10 cellular contexts compared by ENCODE assay signal in genomic region chr1:162690672-162691434, GRCh38. TPM values are rescaled to one million over a fixed set of nuclear protein-coding genes. Genes with fewer than 3 reads are reported as not detected.
DNase-seq lines count a peak whose midpoint lies in the region; ATAC-seq and TF ChIP-seq lines count a peak whose summit lies in the region.
"Had no signal": no experiment of that assay in that cellular context is flagged by ENCODE, and none has a peak within 500 bp of the region (broad histone marks: within the 10 kb centered on the region; RNA-seq: fewer than 3 reads in every experiment).

No MANE protein-coding gene starts in this region.

- no peak for TF ChIP-seq CTCF in vagina (IDR thresholded peaks at IDR 0.05)
- TF ChIP-seq CTCF in progenitor cell of endocrine pancreas (IDR thresholded peaks at IDR 0.05; ENCODE audit: unreplicated experiment): no peak

- no peaks in the 10 kb centered on the region for H3K36me3 ChIP-seq in vagina

- peaks cover 64% of the 10 kb centered on the region for H3K4me1 ChIP-seq in vagina
- H3K4me1 ChIP-seq: Caco-2, parathyroid adenoma had no signal

- peaks cover 11% of the 10 kb centered on the region for H3K27me3 Mint-ChIP-seq in activated naive CD8-positive, alpha-beta T cell treated with anti-CD3 and anti-CD28 coated beads, Interleukin-2, amount 50 U/mL, for 24 hours
- peaks cover 8% of the 10 kb centered on the region for H3K27me3 Mint-ChIP-seq in activated naive CD8-positive, alpha-beta T cell treated with anti-CD3 and anti-CD28 coated beads for 36 hours
- peaks cover 10% of the 10 kb centered on the region for H3K27me3 Mint-ChIP-seq in stimulated activated memory B cell treated with anti-CD40 and anti-IgM and Interleukin-4, amounts not matched to agents 10 μg/mL and 1 μg/mL and 100 μg/mL, for 72 hours
- H3K27me3 Mint-ChIP-seq in progenitor cell of endocrine pancreas: no peaks in the 10 kb centered on the region

- no peaks in the 10 kb centered on the region for H3K9me3 Mint-ChIP-seq in activated naive CD8-positive, alpha-beta T cell treated with anti-CD3 and anti-CD28 coated beads, Interleukin-2, amount 50 U/mL, for 24 hours
- no peaks in the 10 kb centered on the region for H3K9me3 Mint-ChIP-seq in activated naive CD8-positive, alpha-beta T cell treated with anti-CD3 and anti-CD28 coated beads for 36 hours
- H3K9me3 Mint-ChIP-seq in stimulated activated memory B cell treated with anti-CD40 and anti-IgM and Interleukin-4, amounts not matched to agents 10 μg/mL and 1 μg/mL and 100 μg/mL, for 72 hours: no peaks in the 10 kb centered on the region
- no peaks in the 10 kb centered on the region for H3K9me3 Mint-ChIP-seq in progenitor cell of endocrine pancreas (ENCODE audit: low read depth)

- H3K9me3 ChIP-seq in vagina: no peaks in the 10 kb centered on the region
- H3K9me3 ChIP-seq: Caco-2 had no signal

- ATAC-seq in activated naive CD8-positive, alpha-beta T cell treated with anti-CD3 and anti-CD28 coated beads, Interleukin-2, amount 50 U/mL, for 24 hours: peak; percentile 53
- ATAC-seq in stimulated activated memory B cell treated with anti-CD40 and anti-IgM and Interleukin-4, amounts not matched to agents 10 μg/mL and 1 μg/mL and 100 μg/mL, for 72 hours: no peak

- no peak for DNase-seq in activated naive CD8-positive, alpha-beta T cell treated with anti-CD3 and anti-CD28 coated beads, Interleukin-2, amount 50 U/mL, for 24 hours
- no peak for DNase-seq in activated naive CD8-positive, alpha-beta T cell treated with anti-CD3 and anti-CD28 coated beads for 36 hours
- peak; percentile 22 for DNase-seq in brain pericyte (ENCODE audit: low read depth, low spot score)
- peak; percentile 60 for DNase-seq in kidney tubule cell (ENCODE audit: low spot score)
- no peak for DNase-seq in vagina (ENCODE audit: extremely low spot score in 2 of 2)
- DNase-seq in mesenteric fat pad (ENCODE audit: low spot score): no peak
- no peak for DNase-seq in progenitor cell of endocrine pancreas (ENCODE audit: low spot score, unreplicated experiment)

- peak overlapping the region; percentile 80 for H3K27ac ChIP-seq in vagina
- H3K27ac ChIP-seq: parathyroid adenoma had no signal

- intact Hi-C loops in vagina (cut with DNase I): no loop called here

- TF ChIP-seq POLR2A in vagina (IDR thresholded peaks at IDR 0.05): no peak

- H3K36me3 Mint-ChIP-seq in activated naive CD8-positive, alpha-beta T cell treated with anti-CD3 and anti-CD28 coated beads, Interleukin-2, amount 50 U/mL, for 24 hours (ENCODE audit: low read depth): no peaks in the 10 kb centered on the region
- no peaks in the 10 kb centered on the region for H3K36me3 Mint-ChIP-seq in activated naive CD8-positive, alpha-beta T cell treated with anti-CD3 and anti-CD28 coated beads for 36 hours
- no peaks in the 10 kb centered on the region for H3K36me3 Mint-ChIP-seq in stimulated activated memory B cell treated with anti-CD40 and anti-IgM and Interleukin-4, amounts not matched to agents 10 μg/mL and 1 μg/mL and 100 μg/mL, for 72 hours
- no peaks in the 10 kb centered on the region for H3K36me3 Mint-ChIP-seq in progenitor cell of endocrine pancreas (ENCODE audit: insufficient read depth)

- no peak overlapping the region for H3K27ac Mint-ChIP-seq in activated naive CD8-positive, alpha-beta T cell treated with anti-CD3 and anti-CD28 coated beads, Interleukin-2, amount 50 U/mL, for 24 hours
- H3K27ac Mint-ChIP-seq in activated naive CD8-positive, alpha-beta T cell treated with anti-CD3 and anti-CD28 coated beads for 36 hours: no peak overlapping the region
- H3K27ac Mint-ChIP-seq in stimulated activated memory B cell treated with anti-CD40 and anti-IgM and Interleukin-4, amounts not matched to agents 10 μg/mL and 1 μg/mL and 100 μg/mL, for 72 hours: no peak overlapping the region
- H3K27ac Mint-ChIP-seq in progenitor cell of endocrine pancreas: no peak overlapping the region

- H3K27me3 ChIP-seq in vagina: no peaks in the 10 kb centered on the region

- H3K4me3 ChIP-seq in vagina: no peak overlapping the region

- H3K4me3 Mint-ChIP-seq in activated naive CD8-positive, alpha-beta T cell treated with anti-CD3 and anti-CD28 coated beads, Interleukin-2, amount 50 U/mL, for 24 hours: no peak overlapping the region
- no peak overlapping the region for H3K4me3 Mint-ChIP-seq in activated naive CD8-positive, alpha-beta T cell treated with anti-CD3 and anti-CD28 coated beads for 36 hours
- H3K4me3 Mint-ChIP-seq in stimulated activated memory B cell treated with anti-CD40 and anti-IgM and Interleukin-4, amounts not matched to agents 10 μg/mL and 1 μg/mL and 100 μg/mL, for 72 hours: no peak overlapping the region
- H3K4me3 Mint-ChIP-seq in progenitor cell of endocrine pancreas (ENCODE audit: low read depth): no peak overlapping the region

- peaks cover 5% of the 10 kb centered on the region for H3K4me1 Mint-ChIP-seq in activated naive CD8-positive, alpha-beta T cell treated with anti-CD3 and anti-CD28 coated beads, Interleukin-2, amount 50 U/mL, for 24 hours
- H3K4me1 Mint-ChIP-seq in activated naive CD8-positive, alpha-beta T cell treated with anti-CD3 and anti-CD28 coated beads for 36 hours: peaks cover 3% of the 10 kb centered on the region
- H3K4me1 Mint-ChIP-seq in stimulated activated memory B cell treated with anti-CD40 and anti-IgM and Interleukin-4, amounts not matched to agents 10 μg/mL and 1 μg/mL and 100 μg/mL, for 72 hours: peaks cover 12% of the 10 kb centered on the region
- peaks cover 13% of the 10 kb centered on the region for H3K4me1 Mint-ChIP-seq in progenitor cell of endocrine pancreas (ENCODE audit: low read depth)

RNA-seq across cellular contexts. Expression of gene DDR2, which starts 58.6 kb away (rescaled TPM):
- under 1 TPM; 0.19 to 0.38 TPM for total RNA-seq in activated naive CD8-positive, alpha-beta T cell treated with anti-CD3 and anti-CD28 coated beads for 36 hours
- total RNA-seq in vagina: 153 TPM
- total RNA-seq in mesenteric fat pad: 187 TPM
- total RNA-seq in progenitor cell of endocrine pancreas: 1.2 and 1.7 TPM in 2 replicates

Comparison
In these comparisons a context has a peak if more than half of its experiments do, and no peak if none do; other contexts are left out.
1. DNase-seq: peak in brain pericyte (single experiment) and kidney tubule cell (single experiment); none in activated naive CD8-positive, alpha-beta T cell treated with anti-CD3 and anti-CD28 coated beads, Interleukin-2, amount 50 U/mL, for 24 hours (single experiment), activated naive CD8-positive, alpha-beta T cell treated with anti-CD3 and anti-CD28 coated beads for 36 hours (single experiment), vagina (0 of 2), mesenteric fat pad (single experiment) and progenitor cell of endocrine pancreas (single experiment).
2. RNA of gene DDR2, which starts 58.6 kb away (total RNA-seq): 187 TPM in mesenteric fat pad (single experiment) and 153 TPM in vagina (single experiment); 1.2 to 1.7 TPM in progenitor cell of endocrine pancreas and 0.19 to 0.38 TPM in activated naive CD8-positive, alpha-beta T cell treated with anti-CD3 and anti-CD28 coated beads for 36 hours; every median in the first group is over 10 times any median in the second.